ENCODE assay signal across 1 cellular context in the genomic region with DNA sequence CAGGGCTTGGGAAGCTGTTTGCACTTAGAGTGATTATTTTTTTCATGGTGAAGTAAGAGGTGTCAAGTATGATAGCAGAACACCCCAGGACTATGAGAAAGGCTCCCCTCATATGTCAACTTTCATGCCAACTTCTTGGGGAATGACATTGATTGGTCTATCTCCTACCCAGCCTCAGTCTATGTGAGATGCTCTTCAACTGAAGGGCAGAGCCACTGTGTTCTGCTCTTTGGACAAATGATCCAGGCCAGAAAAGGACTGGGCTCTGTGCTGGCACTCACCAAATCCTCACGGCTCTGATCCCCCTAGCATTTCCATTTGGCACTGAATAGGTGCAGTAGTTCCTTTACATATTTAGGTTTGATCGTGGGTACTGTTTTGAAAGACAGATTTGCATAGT.
TF ChIP-seq lines count a peak whose summit lies in the region.

No MANE protein-coding gene starts in this region.

TF ChIP-seq in HepG2, 621 proteins besides CTCF, POLR2A, EP300 and RAD21 (continued from another document):
- no peak for TF ChIP-seq FOXP4 (CRISPR knock-in tag; IDR thresholded peaks at IDR 0.05)
- TF ChIP-seq, protein P1, sequence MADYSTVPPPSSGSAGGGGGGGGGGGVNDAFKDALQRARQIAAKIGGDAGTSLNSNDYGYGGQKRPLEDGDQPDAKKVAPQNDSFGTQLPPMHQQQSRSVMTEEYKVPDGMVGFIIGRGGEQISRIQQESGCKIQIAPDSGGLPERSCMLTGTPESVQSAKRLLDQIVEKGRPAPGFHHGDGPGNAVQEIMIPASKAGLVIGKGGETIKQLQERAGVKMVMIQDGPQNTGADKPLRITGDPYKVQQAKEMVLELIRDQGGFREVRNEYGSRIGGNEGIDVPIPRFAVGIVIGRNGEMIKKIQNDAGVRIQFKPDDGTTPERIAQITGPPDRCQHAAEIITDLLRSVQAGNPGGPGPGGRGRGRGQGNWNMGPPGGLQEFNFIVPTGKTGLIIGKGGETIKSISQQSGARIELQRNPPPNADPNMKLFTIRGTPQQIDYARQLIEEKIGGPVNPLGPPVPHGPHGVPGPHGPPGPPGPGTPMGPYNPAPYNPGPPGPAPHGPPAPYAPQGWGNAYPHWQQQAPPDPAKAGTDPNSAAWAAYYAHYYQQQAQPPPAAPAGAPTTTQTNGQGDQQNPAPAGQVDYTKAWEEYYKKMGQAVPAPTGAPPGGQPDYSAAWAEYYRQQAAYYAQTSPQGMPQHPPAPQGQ (CRISPR knock-in tag; IDR thresholded peaks at IDR 0.05; ENCODE audit: borderline replicate concordance), result no peak
- no peak for TF ChIP-seq ZNF704 (CRISPR knock-in tag; IDR thresholded peaks at IDR 0.05; ENCODE audit: borderline replicate concordance)
